Comparison of ENCODE assay signal across 8 cellular contexts in the genomic region with DNA sequence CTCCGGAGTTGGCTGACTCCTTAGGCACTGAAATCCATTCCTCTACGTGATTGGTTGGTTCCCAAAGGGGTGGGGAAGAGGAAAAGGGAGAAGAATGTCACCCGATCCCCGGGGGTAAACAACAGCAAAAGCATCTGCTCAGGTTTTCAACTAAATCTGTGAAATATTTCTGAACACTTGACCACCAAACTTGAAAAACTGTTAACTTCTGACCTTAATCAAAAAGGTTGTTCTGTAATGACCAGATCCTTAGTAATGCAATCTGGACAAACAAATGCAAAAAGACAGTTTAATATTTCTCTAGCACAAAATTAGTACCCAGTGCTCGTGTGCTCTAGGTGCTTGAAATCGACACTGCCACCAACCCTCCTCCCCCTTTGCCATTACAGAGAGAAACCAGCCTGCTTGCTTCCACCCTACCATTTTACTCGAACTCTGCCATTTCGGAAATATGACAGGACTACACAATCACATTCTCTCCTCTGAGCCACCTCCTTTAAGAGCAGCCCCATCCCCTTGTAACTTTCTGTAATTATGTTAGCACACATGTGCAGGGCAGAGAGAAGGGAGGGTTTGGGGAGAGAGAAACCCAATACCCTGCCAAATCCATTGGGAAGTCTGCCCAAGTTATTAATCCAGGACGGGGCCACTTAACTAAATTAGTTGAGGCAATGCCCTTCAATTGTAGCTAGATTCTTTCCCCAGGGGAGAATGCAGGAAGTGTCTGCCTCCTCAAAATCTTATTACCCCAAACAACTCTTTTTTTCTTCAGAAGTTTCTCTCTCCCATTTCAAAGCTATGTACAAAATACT.
DNase-seq lines count a peak whose midpoint lies in the region; ATAC-seq and TF ChIP-seq lines count a peak whose summit lies in the region.

No MANE protein-coding gene starts in this region.

- H3K4me1 Mint-ChIP-seq in stimulated activated naive B cell treated with anti-CD40 and anti-IgM and Interleukin-4, amounts not matched to agents 10 μg/mL and 1 μg/mL and 100 μg/mL, for 72 hours: peaks cover 12 to 18% of the 10 kb centered on the region in 2 donors

- H3K27me3 ChIP-seq in NT2/D1 (ENCODE audit: insufficient read depth, insufficient read length): no peaks in the 10 kb centered on the region

- ATAC-seq in stimulated activated naive B cell treated with anti-CD40 and anti-IgM and Interleukin-4, amounts not matched to agents 10 μg/mL and 1 μg/mL and 100 μg/mL, for 72 hours (replicated peaks): peak in 1 of 2 donors; percentile 8
- ATAC-seq in GM21529 (IDR thresholded peaks at IDR 0.05; ENCODE audit: unreplicated experiment): no peak

- TF ChIP-seq CTCF in AG10803 (conservative IDR thresholded peaks at IDR 0.05; ENCODE audit: low read length): no peak

- H3K9ac ChIP-seq in NT2/D1 (ENCODE audit: insufficient read length, low read depth): no peak overlapping the region

- H3K27me3 Mint-ChIP-seq in stimulated activated naive B cell treated with anti-CD40 and anti-IgM and Interleukin-4, amounts not matched to agents 10 μg/mL and 1 μg/mL and 100 μg/mL, for 72 hours: peaks cover 31 to 34% of the 10 kb centered on the region in 2 donors

- H3K27ac Mint-ChIP-seq in stimulated activated naive B cell treated with anti-CD40 and anti-IgM and Interleukin-4, amounts not matched to agents 10 μg/mL and 1 μg/mL and 100 μg/mL, for 72 hours: peak overlapping the region; percentile 16

- peak overlapping the region; percentile 11 to 21 for H3K4me3 Mint-ChIP-seq in stimulated activated naive B cell treated with anti-CD40 and anti-IgM and Interleukin-4, amounts not matched to agents 10 μg/mL and 1 μg/mL and 100 μg/mL, for 72 hours

- peak overlapping the region; percentile 78 for H3K27ac ChIP-seq in cingulate gyrus (ENCODE audit: low read depth, low read length)

- H3K9me3 Mint-ChIP-seq in stimulated activated naive B cell treated with anti-CD40 and anti-IgM and Interleukin-4, amounts not matched to agents 10 μg/mL and 1 μg/mL and 100 μg/mL, for 72 hours: no peaks in the 10 kb centered on the region

- H3K4me1 ChIP-seq in NT2/D1 (ENCODE audit: insufficient read depth, insufficient read length): no peaks in the 10 kb centered on the region

- H3K36me3 ChIP-seq in NT2/D1 (ENCODE audit: insufficient read depth, insufficient read length, low read length): no peaks in the 10 kb centered on the region

- DNase-seq in AG10803 (ENCODE audit: low read depth) (peak; percentile 88), HS-5 (ENCODE audit: low read depth) (peak; percentile 63), NT2/D1 (ENCODE audit: low read depth, low spot score) (peak; percentile 46), kidney glomerular epithelial cell (lab: John Stamatoyannopoulos, UW) (peak; percentile 92)
- no peak for DNase-seq in stimulated activated naive B cell treated with anti-CD40 and anti-IgM and Interleukin-4, amounts not matched to agents 10 μg/mL and 1 μg/mL and 100 μg/mL, for 72 hours
- no peak for DNase-seq in activated CD8-positive, alpha-beta memory T cell treated with anti-CD3 and anti-CD28 coated beads, Interleukin-2, amount 50 U/mL, for 48 hours

- H3K36me3 Mint-ChIP-seq in stimulated activated naive B cell treated with anti-CD40 and anti-IgM and Interleukin-4, amounts not matched to agents 10 μg/mL and 1 μg/mL and 100 μg/mL, for 72 hours: no peaks in the 10 kb centered on the region

- H3K9me3 ChIP-seq in NT2/D1 (ENCODE audit: insufficient read depth, low read length): no peaks in the 10 kb centered on the region

- peak overlapping the region; percentile 52 for H3K4me3 ChIP-seq in AG10803 (ENCODE audit: low read length)
- no peak overlapping the region for H3K4me3 ChIP-seq in NT2/D1 (ENCODE audit: insufficient read length, low read depth)

Comparison
In these comparisons a context has a peak if more than half of its experiments do, and no peak if none do; other contexts are left out.
1. DNase-seq: peak in AG10803 (single experiment), HS-5 (single experiment), NT2/D1 (single experiment) and kidney glomerular epithelial cell (single experiment); none in stimulated activated naive B cell treated with anti-CD40 and anti-IgM and Interleukin-4, amounts not matched to agents 10 μg/mL and 1 μg/mL and 100 μg/mL, for 72 hours (single experiment) and activated CD8-positive, alpha-beta memory T cell treated with anti-CD3 and anti-CD28 coated beads, Interleukin-2, amount 50 U/mL, for 48 hours (single experiment).